Comparison of ENCODE assay signal across 10 cellular contexts in the genomic region with DNA sequence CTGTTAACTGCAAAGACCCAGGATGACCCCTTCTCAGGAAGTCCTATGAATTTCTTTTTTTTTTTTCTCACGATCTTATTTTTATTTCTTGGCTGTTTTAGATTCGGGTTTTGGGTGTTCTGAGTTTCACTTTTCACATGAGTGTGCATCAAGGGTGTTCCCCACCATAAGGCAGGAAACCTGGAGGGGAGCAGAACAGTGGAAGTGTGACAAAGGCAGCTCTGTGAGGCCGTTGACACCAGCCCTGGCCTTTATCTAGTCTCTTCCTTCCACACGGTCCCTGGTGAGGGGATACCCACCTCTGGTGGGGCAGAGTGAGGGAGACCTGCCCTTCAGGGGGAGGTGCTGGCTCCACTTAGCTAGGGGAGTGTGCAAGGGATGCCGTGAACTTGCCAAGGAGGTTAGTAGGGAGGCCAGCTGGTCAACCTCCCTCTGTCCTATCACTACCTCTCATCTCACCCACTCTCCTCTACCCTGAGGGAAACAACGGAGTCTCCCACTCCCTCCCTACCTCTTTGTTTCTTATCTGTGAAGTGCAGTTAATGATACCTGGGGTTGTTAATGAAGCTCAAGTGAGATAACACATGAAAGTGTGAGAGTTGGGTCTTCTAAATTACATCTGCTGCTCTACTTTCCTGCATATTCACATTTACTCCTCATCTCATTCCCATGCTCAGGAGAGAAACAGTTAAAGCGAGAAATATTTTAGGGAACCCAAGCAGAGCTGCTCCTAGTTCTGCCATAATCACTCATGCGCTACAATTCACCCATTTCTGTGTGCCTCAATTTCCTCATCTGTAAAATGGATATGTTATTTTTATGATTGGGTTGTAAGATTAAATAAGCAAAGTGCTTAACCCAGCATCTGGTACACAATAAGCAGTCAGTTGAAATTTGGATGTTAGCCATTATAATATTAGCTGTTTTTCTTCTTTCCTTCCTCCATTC. TPM values are rescaled to one million over a fixed set of nuclear protein-coding genes. Genes with fewer than 3 reads are reported as not detected.
DNase-seq lines count a peak whose midpoint lies in the region; ATAC-seq lines count a peak whose summit lies in the region.
"Had no signal": no experiment of that assay in that cellular context is flagged by ENCODE, and none has a peak within 500 bp of the region (broad histone marks: within the 10 kb centered on the region; RNA-seq: fewer than 3 reads in every experiment).

No MANE protein-coding gene starts in this region.

- peaks cover 16 to 20% of the 10 kb centered on the region in 2 experiments for H3K4me1 ChIP-seq in trophoblast cell (ENCODE audit: control insufficient read depth in 1 of 2, insufficient read depth in 2 of 2, low read length in 2 of 2)

- peak overlapping the region; percentile 55 for H2BK12ac ChIP-seq in trophoblast cell (ENCODE audit: low read length)

- H3K27me3 ChIP-seq in trophoblast cell (ENCODE audit: insufficient read depth, low read length): no peaks in the 10 kb centered on the region

- H3K36me3 Mint-ChIP-seq in activated CD4-positive, alpha-beta T cell treated with anti-CD3 and anti-CD28 coated beads, Interleukin-2, amount 10 ng/mL, durations not matched to agents 7 days and 5 days (ENCODE audit: low read depth): peaks cover 2% of the 10 kb centered on the region

- H3K14ac ChIP-seq in trophoblast cell (ENCODE audit: low read length): peak overlapping the region; percentile 33

- peak overlapping the region; percentile 42 for H2AK5ac ChIP-seq in trophoblast cell (ENCODE audit: low read length)

- H3K27me3 Mint-ChIP-seq in activated CD4-positive, alpha-beta T cell treated with anti-CD3 and anti-CD28 coated beads, Interleukin-2, amount 10 ng/mL, durations not matched to agents 7 days and 5 days: peaks cover 6% of the 10 kb centered on the region

- H3K79me1 ChIP-seq in trophoblast cell (ENCODE audit: low read length): peaks cover 32% of the 10 kb centered on the region

- H2BK120ac ChIP-seq in trophoblast cell (ENCODE audit: insufficient read depth, low read length, poor library complexity): peak overlapping the region; percentile 1

- no CpG with 5 or more reads among the region's 8 CpGs for WGBS in trophoblast cell (ENCODE audit: extremely low coverage, insufficient coverage, insufficient read length)

- H3K9ac ChIP-seq in trophoblast cell (ENCODE audit: low read length): no peak overlapping the region

- ATAC-seq in GM18867 (IDR thresholded peaks at IDR 0.05; ENCODE audit: unreplicated experiment) (peak; percentile 42), HG02642 (IDR thresholded peaks at IDR 0.05; ENCODE audit: poor library complexity, unreplicated experiment) (peak; percentile 37)

- H3K4me3 Mint-ChIP-seq in activated CD4-positive, alpha-beta T cell treated with anti-CD3 and anti-CD28 coated beads, Interleukin-2, amount 10 ng/mL, durations not matched to agents 7 days and 5 days: peak overlapping the region; percentile 68

- H3K9me3 Mint-ChIP-seq in activated CD4-positive, alpha-beta T cell treated with anti-CD3 and anti-CD28 coated beads, Interleukin-2, amount 10 ng/mL, durations not matched to agents 7 days and 5 days: no peaks in the 10 kb centered on the region

- H3K9me3 ChIP-seq in trophoblast cell (ENCODE audit: insufficient read depth, low read depth, low read length): no peaks in the 10 kb centered on the region

- H3K4me3 ChIP-seq in trophoblast cell (ENCODE audit: low read depth, low read length): no peak overlapping the region

- H3K4me2 ChIP-seq in trophoblast cell (ENCODE audit: low read length): no peak overlapping the region

- peak overlapping the region; percentile 46 for H3K4ac ChIP-seq in trophoblast cell (ENCODE audit: low read depth, low read length)

- H3K79me2 ChIP-seq in trophoblast cell (ENCODE audit: control insufficient read depth, insufficient read depth, low read length, poor library complexity): peaks cover 14% of the 10 kb centered on the region

- no peak overlapping the region for H3K23ac ChIP-seq in trophoblast cell (ENCODE audit: low read length)

- peak overlapping the region; percentile 93 for H3K27ac Mint-ChIP-seq in activated CD4-positive, alpha-beta T cell treated with anti-CD3 and anti-CD28 coated beads, Interleukin-2, amount 10 ng/mL, durations not matched to agents 7 days and 5 days

- peak overlapping the region; percentile 50 for H3K18ac ChIP-seq in trophoblast cell (ENCODE audit: low read length)

- peak overlapping the region; percentile 67 for H4K91ac ChIP-seq in trophoblast cell (ENCODE audit: low read depth, low read length)

- H4K8ac ChIP-seq in trophoblast cell (ENCODE audit: low read depth, low read length): peak overlapping the region; percentile 15

- H2AFZ ChIP-seq in trophoblast cell (ENCODE audit: insufficient read depth, low read length, poor library complexity): no peak overlapping the region

- no peak overlapping the region for H4K12ac ChIP-seq in trophoblast cell (ENCODE audit: low read depth, low read length)

- peak overlapping the region; percentile 37 for H2BK5ac ChIP-seq in trophoblast cell (ENCODE audit: low read depth, low read length, poor library complexity)

- peak; percentile 52 for DNase-seq in activated CD4-positive, alpha-beta T cell treated with anti-CD3 and anti-CD28 coated beads, Interleukin-2, amount 10 ng/mL, durations not matched to agents 7 days and 5 days
- no peak for DNase-seq in trophoblast cell
- no peak for DNase-seq in NCI-H187 treated with DMSO at 0.1 percent for 48 hours (lab: John Stamatoyannopoulos, UW)
- DNase-seq in HPDE6-E6E7 (ENCODE audit: extremely low spot score): no peak
- no peak for DNase-seq in AG08395 (ENCODE audit: low spot score)
- DNase-seq in cerebellar nuclear complex (lab: John Stamatoyannopoulos, UW): no peak
- DNase-seq: cortex of kidney had no signal

- CTCF ChIA-PET in activated CD4-positive, alpha-beta T cell treated with anti-CD3 and anti-CD28 coated beads, Interleukin-2, amount 10 ng/mL, durations not matched to agents 7 days and 5 days (lab: Charles Lee): interaction anchor here (0.9 to 1.9 kb wide), 3 partner anchors 11 to 137 kb away, joined by 3 to 7 read pairs (median 3); no protein-coding TSS in a partner anchor

- H3K27ac ChIP-seq in trophoblast cell (ENCODE audit: low read depth, low read length): peak overlapping the region; percentile 25

- peaks cover 51% of the 10 kb centered on the region for H3K4me1 Mint-ChIP-seq in activated CD4-positive, alpha-beta T cell treated with anti-CD3 and anti-CD28 coated beads, Interleukin-2, amount 10 ng/mL, durations not matched to agents 7 days and 5 days

- peaks cover 9 to 13% of the 10 kb centered on the region in 2 experiments for H3K36me3 ChIP-seq in trophoblast cell (ENCODE audit: control insufficient read depth in 1 of 2, insufficient read depth in 2 of 2, low read length in 2 of 2)

- POLR2A ChIA-PET in activated CD4-positive, alpha-beta T cell treated with anti-CD3 and anti-CD28 coated beads, Interleukin-2, amount 10 ng/mL, durations not matched to agents 7 days and 5 days (lab: Charles Lee): interaction anchor here (0.6 kb wide), 1 partner anchor 88 kb away, joined by 5 read pairs; no protein-coding TSS in a partner anchor

RNA-seq across cellular contexts. Expression of a gene that starts 4.4 kb away (rescaled TPM):
- 10 to 100 TPM; 17.5 to 18.9 TPM for total RNA-seq in activated CD4-positive, alpha-beta T cell treated with anti-CD3 and anti-CD28 coated beads, Interleukin-2, amount 10 ng/mL, durations not matched to agents 7 days and 5 days
- 65.5 and 68.0 TPM in 2 replicates for polyA plus RNA-seq in trophoblast cell (2013)

RNA-seq across cellular contexts. Expression of a gene that starts 29.1 kb away (rescaled TPM):
- total RNA-seq in activated CD4-positive, alpha-beta T cell treated with anti-CD3 and anti-CD28 coated beads, Interleukin-2, amount 10 ng/mL, durations not matched to agents 7 days and 5 days: 1 to 10 TPM; 2.9 to 4.4 TPM
- 46.9 and 48.0 TPM in 2 replicates for polyA plus RNA-seq in trophoblast cell (2013)

RNA-seq across cellular contexts. Expression of a gene that starts 49.1 kb away (rescaled TPM):
- not detected for total RNA-seq in activated CD4-positive, alpha-beta T cell treated with anti-CD3 and anti-CD28 coated beads, Interleukin-2, amount 10 ng/mL, durations not matched to agents 7 days and 5 days
- not detected in 2 replicates for polyA plus RNA-seq in trophoblast cell (2013)
- total RNA-seq: mononuclear cell had no signal
